Comparison of ENCODE assay signal across 12 cellular contexts in the genomic region with DNA sequence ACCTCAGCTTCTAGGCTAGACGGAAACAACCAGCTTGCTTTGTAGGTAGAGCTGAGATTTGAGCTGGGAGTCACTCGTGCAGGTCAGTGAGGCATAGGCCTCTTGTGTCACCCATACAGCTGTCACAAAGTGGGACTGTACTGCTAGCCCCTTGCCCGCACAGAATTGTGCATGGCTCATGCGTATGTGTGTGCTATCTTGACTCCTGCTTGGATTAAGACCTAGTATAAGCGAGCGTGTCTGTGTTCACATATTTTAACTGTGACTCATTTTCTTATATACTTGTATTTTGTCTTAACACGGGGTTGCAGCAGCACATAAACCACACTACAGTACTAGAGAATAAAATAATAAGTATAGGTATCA. TPM values are rescaled to one million over a fixed set of nuclear protein-coding genes. Genes with fewer than 3 reads are reported as not detected.
DNase-seq lines count a peak whose midpoint lies in the region; ATAC-seq and TF ChIP-seq lines count a peak whose summit lies in the region.
"Had no signal": no experiment of that assay in that cellular context is flagged by ENCODE, and none has a peak within 500 bp of the region (broad histone marks: within the 10 kb centered on the region; RNA-seq: fewer than 3 reads in every experiment).

No MANE protein-coding gene starts in this region.

- H3K4me1 Mint-ChIP-seq in activated naive CD8-positive, alpha-beta T cell (ENCODE audit: low read depth) = no peaks in the 10 kb centered on the region
- no peaks in the 10 kb centered on the region for H3K4me1 Mint-ChIP-seq in activated naive CD8-positive, alpha-beta T cell treated with anti-CD3 and anti-CD28 coated beads for 36 hours
- H3K4me1 Mint-ChIP-seq in mesothelial cell of epicardium (peaks cover 12% of the 10 kb centered on the region), type B pancreatic cell (ENCODE audit: unreplicated experiment) (peaks cover 10% of the 10 kb centered on the region)

- TF ChIP-seq CTCF in choroid plexus epithelial cell (conservative IDR thresholded peaks at IDR 0.05; ENCODE audit: low read depth, low read length) (no peak), mesothelial cell of epicardium (IDR thresholded peaks at IDR 0.05; ENCODE audit: unreplicated experiment) (no peak), type B pancreatic cell (conservative IDR thresholded peaks at IDR 0.05) (no peak)

- H3K36me3 Mint-ChIP-seq in activated naive CD8-positive, alpha-beta T cell = no peaks in the 10 kb centered on the region
- H3K36me3 Mint-ChIP-seq in activated naive CD8-positive, alpha-beta T cell treated with anti-CD3 and anti-CD28 coated beads for 36 hours = no peaks in the 10 kb centered on the region
- H3K36me3 Mint-ChIP-seq in mesothelial cell of epicardium = peaks cover 24% of the 10 kb centered on the region
- H3K36me3 Mint-ChIP-seq in type B pancreatic cell = peaks cover 15% of the 10 kb centered on the region

- no peak overlapping the region for H3K4me3 ChIP-seq in choroid plexus epithelial cell (ENCODE audit: low read depth, low read length)

- no peak for ATAC-seq in GM18517 (IDR thresholded peaks at IDR 0.05; ENCODE audit: unreplicated experiment)

- no peak for DNase-seq in activated naive CD8-positive, alpha-beta T cell treated with anti-CD3 and anti-CD28 coated beads for 36 hours
- peak; percentile 80 for DNase-seq in choroid plexus epithelial cell (ENCODE audit: low read depth)
- DNase-seq in mesothelial cell of epicardium (ENCODE audit: low spot score in 2 of 2, unreplicated experiment in 2 of 2) = no peak
- no peak for DNase-seq in type B pancreatic cell (ENCODE audit: extremely low spot score, unreplicated experiment)
- no peak for DNase-seq in NCI-H526 treated with DMSO at 0.1 percent for 48 hours (lab: John Stamatoyannopoulos, UW)
- no peak for DNase-seq in germinal center (ENCODE audit: low spot score)
- DNase-seq: activated CD4-positive, alpha-beta T cell treated with anti-CD3 and anti-CD28 coated beads for 48 hours; BE2C; cerebellar nuclear complex; NCI-H526 had no signal

- peak overlapping the region; percentile 54 for H3K27ac Mint-ChIP-seq in activated naive CD8-positive, alpha-beta T cell
- no peak overlapping the region for H3K27ac Mint-ChIP-seq in activated naive CD8-positive, alpha-beta T cell treated with anti-CD3 and anti-CD28 coated beads for 36 hours
- H3K27ac Mint-ChIP-seq in mesothelial cell of epicardium (peak overlapping the region; percentile 87), type B pancreatic cell (peak overlapping the region; percentile 77)

- no peaks in the 10 kb centered on the region for H3K9me3 Mint-ChIP-seq in activated naive CD8-positive, alpha-beta T cell (ENCODE audit: low read depth)
- no peaks in the 10 kb centered on the region for H3K9me3 Mint-ChIP-seq in activated naive CD8-positive, alpha-beta T cell treated with anti-CD3 and anti-CD28 coated beads for 36 hours
- no peaks in the 10 kb centered on the region for H3K9me3 Mint-ChIP-seq in mesothelial cell of epicardium
- no peaks in the 10 kb centered on the region for H3K9me3 Mint-ChIP-seq in type B pancreatic cell

- no peak overlapping the region for H3K4me3 Mint-ChIP-seq in activated naive CD8-positive, alpha-beta T cell
- no peak overlapping the region for H3K4me3 Mint-ChIP-seq in activated naive CD8-positive, alpha-beta T cell treated with anti-CD3 and anti-CD28 coated beads for 36 hours
- H3K4me3 Mint-ChIP-seq in mesothelial cell of epicardium (no peak overlapping the region), type B pancreatic cell (no peak overlapping the region)

- no peaks in the 10 kb centered on the region for H3K27me3 Mint-ChIP-seq in activated naive CD8-positive, alpha-beta T cell
- no peaks in the 10 kb centered on the region for H3K27me3 Mint-ChIP-seq in activated naive CD8-positive, alpha-beta T cell treated with anti-CD3 and anti-CD28 coated beads for 36 hours
- H3K27me3 Mint-ChIP-seq in mesothelial cell of epicardium (ENCODE audit: low read depth) (no peaks in the 10 kb centered on the region), type B pancreatic cell (no peaks in the 10 kb centered on the region)

RNA-seq across cellular contexts. Expression of a gene that starts 20.1 kb away (rescaled TPM):
- 1 to 10 TPM; 4.0 TPM for total RNA-seq in activated naive CD8-positive, alpha-beta T cell treated with anti-CD3 and anti-CD28 coated beads for 36 hours
- 22.2 to 23.0 TPM (median 22.4 TPM) in 3 replicates for total RNA-seq in mesothelial cell of epicardium
- 8.3 and 21.5 TPM in 2 replicates for total RNA-seq in type B pancreatic cell (ENCODE audit: low replicate concordance)

RNA-seq across cellular contexts. Expression of a gene that starts 53.6 kb away (rescaled TPM):
- total RNA-seq in activated naive CD8-positive, alpha-beta T cell treated with anti-CD3 and anti-CD28 coated beads for 36 hours = 10 to 100 TPM; 79.0 to 80.5 TPM
- 126 to 128 TPM (median 128 TPM) in 3 replicates for total RNA-seq in mesothelial cell of epicardium
- 128 and 201 TPM in 2 replicates for total RNA-seq in type B pancreatic cell (ENCODE audit: low replicate concordance)
